23 cellular contexts compared by ENCODE assay signal in the genomic region with DNA sequence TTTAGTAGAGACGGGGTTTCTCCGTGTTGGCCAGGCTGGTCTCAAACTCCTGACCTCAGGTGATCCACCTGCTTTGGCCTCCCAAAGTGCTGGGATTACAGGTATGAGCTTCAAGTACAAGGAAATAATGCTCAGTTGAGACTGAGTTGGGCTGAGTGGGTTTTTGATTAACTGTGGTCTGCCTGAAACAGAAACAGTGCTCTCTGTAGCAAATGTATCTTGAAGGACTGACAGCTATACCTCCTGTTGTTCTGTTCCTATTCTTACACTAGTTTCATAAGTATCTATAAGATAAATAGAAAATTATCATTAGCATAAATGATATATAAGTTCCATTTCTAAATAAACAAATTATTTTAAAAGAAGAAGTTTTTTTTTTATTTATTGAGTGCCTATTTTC.
DNase-seq lines count a peak whose midpoint lies in the region; ATAC-seq and TF ChIP-seq lines count a peak whose summit lies in the region.
"Had no signal": no experiment of that assay in that cellular context is flagged by ENCODE, and none has a peak within 500 bp of the region (broad histone marks: within the 10 kb centered on the region; RNA-seq: fewer than 3 reads in every experiment).

No MANE protein-coding gene starts in this region.

- no peaks in the 10 kb centered on the region for H3K4me1 ChIP-seq in mucosa of descending colon (ENCODE audit: low read depth)

- no peaks in the 10 kb centered on the region for H3K36me3 ChIP-seq in mucosa of descending colon (ENCODE audit: low read depth)
- H3K36me3 ChIP-seq: BLaER1 treated with 17β-estradiol and CSF1 and Interleukin-3, amounts not matched to agents 10 nM and 100 nM; thoracic aorta had no signal

- intact Hi-C loops in mucosa of descending colon (cut with DNase I, micrococcal nuclease) = no loop called here

- ATAC-seq in GM18508 (IDR thresholded peaks at IDR 0.05; ENCODE audit: insufficient read depth, unreplicated experiment) (peak; percentile 61), GM19395 (IDR thresholded peaks at IDR 0.05; ENCODE audit: unreplicated experiment) (peak; percentile 68), HG02678 (IDR thresholded peaks at IDR 0.05; ENCODE audit: unreplicated experiment) (peak; percentile 72), HG03196 (IDR thresholded peaks at IDR 0.05; ENCODE audit: unreplicated experiment) (peak; percentile 64), mucosa of descending colon (no peak)
- ATAC-seq: HepG2, left ventricle myocardium superior had no signal

- no peak for DNase-seq in mucosa of descending colon
- DNase-seq in iPS-NIHi11 (ENCODE audit: low spot score) = no peak
- no peak for DNase-seq in NCI-H1048 (lab: John Stamatoyannopoulos, UW)
- DNase-seq in stimulated activated naive CD4-positive, alpha-beta T cell (lab: John Stamatoyannopoulos, UW) = no peak
- DNase-seq: activated B cell treated with CpG ODN at 0.5 μM for 24 hours; activated CD4-positive, alpha-beta memory T cell treated with anti-CD3 and anti-CD28 coated beads, Interleukin-2, amount 10 ng/mL, durations not matched to agents 7 days and 5 days; activated naive CD4-positive, alpha-beta T cell; anterior cingulate cortex; central memory CD4-positive, alpha-beta T cell; dorsolateral prefrontal cortex; H9; immature natural killer cell; left ventricle myocardium superior; NCI-H1417 treated with DMSO at 0.1 percent for 48 hours; NCI-H524 treated with DMSO at 0.1 percent for 48 hours had no signal

- no peak for TF ChIP-seq CTCF in mucosa of descending colon (IDR thresholded peaks at IDR 0.05)

- H3K4me3 ChIP-seq in mucosa of descending colon = no peak overlapping the region
- H3K4me3 ChIP-seq: BLaER1 treated with 17β-estradiol and CSF1 and Interleukin-3, amounts not matched to agents 10 nM and 100 nM; dorsolateral prefrontal cortex; SK-N-MC; thoracic aorta had no signal

- H3K9me3 ChIP-seq in mucosa of descending colon = no peaks in the 10 kb centered on the region
- H3K9me3 ChIP-seq: BLaER1 treated with 17β-estradiol and CSF1 and Interleukin-3, amounts not matched to agents 10 nM and 100 nM; thoracic aorta had no signal
